ENCODE assay signal across 16 cellular contexts in the genomic region with DNA sequence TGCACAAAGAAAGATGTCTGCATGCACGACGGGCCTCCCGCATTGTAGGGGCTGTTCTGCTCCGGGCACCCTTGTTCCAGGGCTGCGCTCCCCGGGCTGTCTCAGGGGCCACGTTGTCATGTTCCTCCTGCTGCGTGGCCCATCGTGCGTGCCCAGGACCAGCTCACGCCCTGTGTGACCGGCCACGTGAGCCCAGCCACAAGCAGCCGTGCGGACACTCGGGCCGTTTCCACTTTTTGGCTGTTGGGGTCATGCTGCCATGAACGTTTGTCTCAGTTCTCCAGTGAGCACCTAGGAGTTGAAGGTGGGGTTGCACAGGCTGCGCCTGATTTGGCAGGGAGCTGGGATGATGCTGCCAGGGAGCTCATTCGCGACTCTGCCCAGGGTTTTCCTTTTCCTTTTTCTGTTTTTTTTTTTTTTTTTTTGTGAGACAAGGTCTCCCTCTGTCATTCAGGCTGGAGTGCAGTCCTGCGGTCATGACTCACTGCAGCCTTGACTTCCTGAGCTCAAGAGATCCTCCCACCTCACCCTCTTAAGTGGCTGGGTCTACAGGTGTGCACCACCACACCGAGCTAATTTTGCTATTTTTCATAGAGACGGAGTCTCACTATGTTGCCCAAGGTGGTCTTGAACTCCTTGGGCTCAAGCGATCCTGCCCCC. TPM values are rescaled to one million over a fixed set of nuclear protein-coding genes. Genes with fewer than 3 reads are reported as not detected.
A peak's percentile ranks its signal among the peaks of the same experiment; 100 is the strongest.
DNase-seq lines count a peak whose midpoint lies in the region; ATAC-seq, FAIRE-seq and TF ChIP-seq lines count a peak whose summit lies in the region.
"Had no signal": no experiment of that assay in that cellular context is flagged by ENCODE, and none has a peak within 500 bp of the region (broad histone marks: within the 10 kb centered on the region; RNA-seq: fewer than 3 reads in every experiment).

No MANE protein-coding gene starts in this region.

- TF ChIP-seq POLR2A in HepG2 (IDR thresholded peaks at IDR 0.05; ENCODE audit: insufficient read depth in 1 of 2, low read depth in 2 of 2, low read length in 2 of 2) (no peak), right lobe of liver (IDR thresholded peaks at IDR 0.05) (no peak)

- H3K4me2 ChIP-seq in HepG2 (ENCODE audit: low read depth, low read length) (no peak overlapping the region), hepatocyte (no peak overlapping the region)

- H3K4me3 ChIP-seq in HepG2 (replicated peaks in 1 of 3; ENCODE audit: insufficient read depth in 1 of 3, low read depth in 2 of 3, low read length in 3 of 3) (no peak overlapping the region), right lobe of liver (no peak overlapping the region), hepatocyte (no peak overlapping the region)
- H3K4me3 ChIP-seq: heart left ventricle, vagina had no signal

- DNase-seq in HepG2 (ENCODE audit: low spot score) (no peak), right lobe of liver (no peak), hepatocyte (ENCODE audit: low spot score) (no peak), GOT3 (lab: John Stamatoyannopoulos, UW) (no peak), GM19239 (ENCODE audit: insufficient read length, low spot score) (no peak)
- no peak for DNase-seq in NK-92 treated with Interleukin-12 subunit alpha and Interleukin-12 subunit beta, amount 100 ng/mL, for 24 hours (lab: John Stamatoyannopoulos, UW)
- DNase-seq: activated CD4-positive, alpha-beta T cell treated with anti-CD3 and anti-CD28 coated beads for 1 hour; activated naive CD4-positive, alpha-beta T cell treated with Interleukin-2 at 50 U/mL for 16 hours; CD4-positive, CD25-positive, alpha-beta regulatory T cell; heart left ventricle; NCI-H1930; NCI-H524; stimulated activated naive CD8-positive, alpha-beta T cell treated with anti-CD3 and anti-CD28 coated beads, Interleukin-15, amount 100 ng/mL, for 72 hours; T-helper 9 cell had no signal

- TF ChIP-seq CTCF in HepG2 (CRISPR knock-in tag; IDR thresholded peaks at IDR 0.05) (no peak), right lobe of liver (IDR thresholded peaks at IDR 0.05) (no peak), hepatocyte (IDR thresholded peaks at IDR 0.05; ENCODE audit: poor library complexity) (no peak)

- ATAC-seq in HepG2 = no peak
- no peak for ATAC-seq in right lobe of liver
- ATAC-seq: heart left ventricle; stimulated activated naive CD8-positive, alpha-beta T cell treated with anti-CD3 and anti-CD28 coated beads, Interleukin-15, amount 100 ng/mL, for 72 hours had no signal

- H3K9ac ChIP-seq in HepG2 (ENCODE audit: insufficient read depth, low read depth, low read length) = no peak overlapping the region

- H3K4me1 ChIP-seq in HepG2 (ENCODE audit: insufficient read depth, low read length) = peaks cover 68% of the 10 kb centered on the region
- H3K4me1 ChIP-seq in right lobe of liver = peaks cover 0 to 61% (median 20%) of the 10 kb centered on the region in 4 donors
- H3K4me1 ChIP-seq in hepatocyte (ENCODE audit: insufficient read depth) = peaks cover 46% of the 10 kb centered on the region

- H3K27ac ChIP-seq in HepG2 (ENCODE audit: extremely low read length, insufficient read depth, low read length) = peak overlapping the region; percentile 53
- no peak overlapping the region for H3K27ac ChIP-seq in right lobe of liver
- peak overlapping the region; percentile 94 for H3K27ac ChIP-seq in hepatocyte
- H3K27ac ChIP-seq: heart left ventricle, vagina had no signal

- H4K20me1 ChIP-seq in HepG2 (ENCODE audit: insufficient read depth, low read length) = peaks cover 2% of the 10 kb centered on the region; the same call in 1 of the 2 replicates
- peaks cover 5% of the 10 kb centered on the region for H4K20me1 ChIP-seq in hepatocyte (ENCODE audit: insufficient read depth, poor library complexity, severe bottlenecking)

- POLR2A ChIA-PET in HepG2 (lab: Yijun Ruan, JAX) = interaction anchor here (0.7 to 3.5 kb wide), 3 partner anchors 8 to 544 kb away, joined by 3 to 27 read pairs (median 5); a partner anchor contains a TSS

- 94% methylated on average over 25 of the region's 25 CpGs for WGBS in HepG2 (ENCODE audit: low lambda C conversion rate)
- 68% methylated on average over 7 of the region's 25 CpGs for WGBS in right lobe of liver (ENCODE audit: insufficient coverage, low coverage, low lambda C conversion rate, missing lambda C conversion rate)
- WGBS in hepatocyte (ENCODE audit: low lambda C conversion rate, missing lambda C conversion rate) = 97% methylated on average over 25 of the region's 25 CpGs

- H3K27me3 ChIP-seq in HepG2 (ENCODE audit: control insufficient read depth in 1 of 2, insufficient read depth in 2 of 2, low read length in 2 of 2) = no peaks in the 10 kb centered on the region
- no peaks in the 10 kb centered on the region for H3K27me3 ChIP-seq in right lobe of liver
- H3K27me3 ChIP-seq in hepatocyte = no peaks in the 10 kb centered on the region
- H3K27me3 ChIP-seq: heart left ventricle, vagina had no signal

- H3K79me2 ChIP-seq in HepG2 (ENCODE audit: insufficient read depth, low read length) (peaks cover 55% of the 10 kb centered on the region), hepatocyte (peaks cover 57% of the 10 kb centered on the region)

- FAIRE-seq in HepG2 (lab: Jason Lieb, UNC) (no peak), GM19239 (lab: Jason Lieb, UNC) (no peak)
- FAIRE-seq: keratinocyte had no signal

- TF ChIP-seq EP300 in HepG2 (IDR thresholded peaks at IDR 0.05; ENCODE audit: low read depth in 2 of 2, low read length in 2 of 2) (no peak), HepG2 (CRISPR knock-in tag; IDR thresholded peaks at IDR 0.05; ENCODE audit: borderline replicate concordance) (no peak)

- in situ Hi-C loops in HepG2 (cut with HindIII; ENCODE audit: extremely low pct_ligation_motif_present, low pct_unique_long_range_greater_than_20kb) = no loop called here

- H3K9me2 ChIP-seq in hepatocyte (replicated peaks; ENCODE audit: insufficient read depth) = no peaks in the 10 kb centered on the region

- CTCF ChIA-PET in HepG2 (lab: Yijun Ruan, JAX; ENCODE audit: low intra/inter-chr PET ratio, low total read pairs) = no interaction called here

- H3K9me3 ChIP-seq in HepG2 (ENCODE audit: low read length) (no peaks in the 10 kb centered on the region), right lobe of liver (no peaks in the 10 kb centered on the region), hepatocyte (ENCODE audit: low read depth) (no peaks in the 10 kb centered on the region)
- H3K9me3 ChIP-seq: heart left ventricle, vagina had no signal

- no TSS peak for BruUV-seq in HepG2 (replicated peaks; lab: Mats Ljungman, UMichigan)

- no peak for TF ChIP-seq RAD21 in HepG2 (CRISPR knock-in tag; IDR thresholded peaks at IDR 0.05)

- H2AFZ ChIP-seq in HepG2 (ENCODE audit: low read length) (no peak overlapping the region), hepatocyte (no peak overlapping the region)

- H3K36me3 ChIP-seq in HepG2 (replicated peaks in 1 of 2; ENCODE audit: control insufficient read depth in 1 of 2, insufficient read depth in 2 of 2, low read length in 2 of 2) (peaks cover 17 to 28% of the 10 kb centered on the region in 2 experiments; a peak in 3 of 5 replicates), right lobe of liver (peaks cover 0 to 2% (median under 1%) of the 10 kb centered on the region in 4 donors), hepatocyte (replicated peaks; ENCODE audit: insufficient read depth, low read depth) (no peaks in the 10 kb centered on the region)

- intact Hi-C loops in HepG2 (cut with micrococcal nuclease; ENCODE audit: unreplicated experiment) (no loop called here), right lobe of liver (cut with DNase I) (no loop called here)

RNA-seq across cellular contexts. Expression of a gene that starts 17.4 kb away (rescaled TPM):
- total RNA-seq in HepG2 (2016; rRNA removed; fragmentation: Illumina TruSeq; extraction: Trizol) (114 and 151 TPM in 2 replicates), right lobe of liver (10 to 100 TPM; 52.9 to 87.5 (median 58.9) TPM), hepatocyte (80.3 and 103 TPM in 2 replicates)
- total RNA-seq in HepG2 (2016; cell fraction: cytosol; rRNA removed; fragmentation: Illumina TruSeq; extraction: Trizol; ENCODE audit: low read depth) = 28.6 and 35.2 TPM in 2 replicates
- total RNA-seq in HepG2 (2016; cell fraction: insoluble cytoplasmic fraction; rRNA removed; fragmentation: Illumina TruSeq; extraction: Trizol) = 115 and 149 TPM in 2 replicates
- 62.0 and 68.5 TPM in 2 replicates for total RNA-seq in HepG2 (2016; cell fraction: membrane; rRNA removed; fragmentation: Illumina TruSeq; extraction: Trizol)
- total RNA-seq in HepG2 (2016; cell fraction: nucleus; rRNA removed; fragmentation: Illumina TruSeq; extraction: Trizol) = 61.1 and 71.3 TPM in 2 replicates
- polyA plus RNA-seq in HepG2 (2011; rRNA removed) (165 and 184 TPM in 2 replicates), hepatocyte (185 and 192 TPM in 2 replicates)
- polyA plus RNA-seq in HepG2 (2011; cell fraction: cytosol; rRNA removed) = 146 and 162 TPM in 2 replicates
- 215 and 264 TPM in 2 replicates for polyA plus RNA-seq in HepG2 (2011; cell fraction: nucleus; rRNA removed)
- 82.4 and 87.9 TPM in 2 replicates for polyA plus RNA-seq in HepG2 (2012)
- 45.4 and 55.7 TPM in 2 replicates for polyA plus RNA-seq in HepG2 (2016; cell fraction: cytosol; fragmentation: Illumina TruSeq; extraction: Trizol; ENCODE audit: low read depth)
- 135 and 141 TPM in 2 replicates for polyA plus RNA-seq in HepG2 (2016; cell fraction: insoluble cytoplasmic fraction; fragmentation: Illumina TruSeq; extraction: Trizol; ENCODE audit: low read depth)
- 56.2 and 56.5 TPM in 2 replicates for polyA plus RNA-seq in HepG2 (2016; cell fraction: membrane; fragmentation: Illumina TruSeq; extraction: Trizol; ENCODE audit: low read depth)
- polyA plus RNA-seq in HepG2 (2016; cell fraction: nucleus; fragmentation: Illumina TruSeq; extraction: Trizol; ENCODE audit: insufficient read depth, low read depth) = 113 and 114 TPM in 2 replicates
- polyA minus RNA-seq in HepG2 (2011; rRNA and poly(A)+ RNA removed; ENCODE audit: low replicate concordance) = 159 and 241 TPM in 2 replicates
- polyA minus RNA-seq in HepG2 (2011; cell fraction: cytosol; rRNA and poly(A)+ RNA removed) = 48.1 and 61.1 TPM in 2 replicates
- 60.5 and 61.0 TPM in 2 replicates for polyA minus RNA-seq in HepG2 (2011; cell fraction: nucleus; rRNA and poly(A)+ RNA removed)

RNA-seq across cellular contexts. Expression of a gene that starts 39.8 kb away (rescaled TPM):
- total RNA-seq in HepG2 (2016; rRNA removed; fragmentation: Illumina TruSeq; extraction: Trizol) = 11.7 and 15.8 TPM in 2 replicates
- 8.0 and 9.1 TPM in 2 replicates for total RNA-seq in HepG2 (2016; cell fraction: cytosol; rRNA removed; fragmentation: Illumina TruSeq; extraction: Trizol; ENCODE audit: low read depth)
- total RNA-seq in HepG2 (2016; cell fraction: insoluble cytoplasmic fraction; rRNA removed; fragmentation: Illumina TruSeq; extraction: Trizol) = 11.9 and 14.9 TPM in 2 replicates
- 9.8 and 11.8 TPM in 2 replicates for total RNA-seq in HepG2 (2016; cell fraction: membrane; rRNA removed; fragmentation: Illumina TruSeq; extraction: Trizol)
- 6.6 and 7.1 TPM in 2 replicates for total RNA-seq in HepG2 (2016; cell fraction: nucleus; rRNA removed; fragmentation: Illumina TruSeq; extraction: Trizol)
- polyA plus RNA-seq in HepG2 (2011; rRNA removed) = 94.1 and 110 TPM in 2 replicates
- 129 and 137 TPM in 2 replicates for polyA plus RNA-seq in HepG2 (2011; cell fraction: cytosol; rRNA removed)
- polyA plus RNA-seq in HepG2 (2011; cell fraction: nucleus; rRNA removed) = 53.4 and 59.2 TPM in 2 replicates
- polyA plus RNA-seq in HepG2 (2012) = 58.7 and 69.9 TPM in 2 replicates
- 34.3 and 43.0 TPM in 2 replicates for polyA plus RNA-seq in HepG2 (2016; cell fraction: cytosol; fragmentation: Illumina TruSeq; extraction: Trizol; ENCODE audit: low read depth)
- 53.0 and 57.2 TPM in 2 replicates for polyA plus RNA-seq in HepG2 (2016; cell fraction: insoluble cytoplasmic fraction; fragmentation: Illumina TruSeq; extraction: Trizol; ENCODE audit: low read depth)
- polyA plus RNA-seq in HepG2 (2016; cell fraction: membrane; fragmentation: Illumina TruSeq; extraction: Trizol; ENCODE audit: low read depth) = 32.8 and 40.2 TPM in 2 replicates
- polyA plus RNA-seq in HepG2 (2016; cell fraction: nucleus; fragmentation: Illumina TruSeq; extraction: Trizol; ENCODE audit: insufficient read depth, low read depth) = 34.9 and 36.2 TPM in 2 replicates
- polyA minus RNA-seq in HepG2 (2011; rRNA and poly(A)+ RNA removed; ENCODE audit: low replicate concordance) = 37.2 and 51.7 TPM in 2 replicates
- 24.0 and 25.6 TPM in 2 replicates for polyA minus RNA-seq in HepG2 (2011; cell fraction: cytosol; rRNA and poly(A)+ RNA removed)
- 9.0 and 15.4 TPM in 2 replicates for polyA minus RNA-seq in HepG2 (2011; cell fraction: nucleus; rRNA and poly(A)+ RNA removed)
- total RNA-seq in right lobe of liver = 100 to 1,000 TPM in 1 of 6 experiments, 10 to 100 TPM in 5; 16.6 to 137 (median 23.2) TPM
- total RNA-seq in hepatocyte = 24.1 and 30.4 TPM in 2 replicates
- polyA plus RNA-seq in hepatocyte = 116 and 120 TPM in 2 replicates

RNA-seq across cellular contexts. Expression of a gene that starts 53.0 kb away (rescaled TPM):
- 24.6 and 35.1 TPM in 2 replicates for total RNA-seq in HepG2 (2016; rRNA removed; fragmentation: Illumina TruSeq; extraction: Trizol)
- 16.9 and 17.1 TPM in 2 replicates for total RNA-seq in HepG2 (2016; cell fraction: cytosol; rRNA removed; fragmentation: Illumina TruSeq; extraction: Trizol; ENCODE audit: low read depth)
- total RNA-seq in HepG2 (2016; cell fraction: insoluble cytoplasmic fraction; rRNA removed; fragmentation: Illumina TruSeq; extraction: Trizol) = 24.1 and 32.9 TPM in 2 replicates
- total RNA-seq in HepG2 (2016; cell fraction: membrane; rRNA removed; fragmentation: Illumina TruSeq; extraction: Trizol) = 10.3 and 11.2 TPM in 2 replicates
- total RNA-seq in HepG2 (2016; cell fraction: nucleus; rRNA removed; fragmentation: Illumina TruSeq; extraction: Trizol) = 29.9 and 34.8 TPM in 2 replicates
- polyA plus RNA-seq in HepG2 (2011; rRNA removed) = 20.1 and 22.2 TPM in 2 replicates
- 11.2 and 11.3 TPM in 2 replicates for polyA plus RNA-seq in HepG2 (2011; cell fraction: cytosol; rRNA removed)
- 110 and 114 TPM in 2 replicates for polyA plus RNA-seq in HepG2 (2011; cell fraction: nucleus; rRNA removed)
- polyA plus RNA-seq in HepG2 (2012) = 22.7 and 27.0 TPM in 2 replicates
- 3.0 and 3.7 TPM in 2 replicates for polyA plus RNA-seq in HepG2 (2016; cell fraction: cytosol; fragmentation: Illumina TruSeq; extraction: Trizol; ENCODE audit: low read depth)
- 25.7 and 32.8 TPM in 2 replicates for polyA plus RNA-seq in HepG2 (2016; cell fraction: insoluble cytoplasmic fraction; fragmentation: Illumina TruSeq; extraction: Trizol; ENCODE audit: low read depth)
- 4.3 and 6.1 TPM in 2 replicates for polyA plus RNA-seq in HepG2 (2016; cell fraction: membrane; fragmentation: Illumina TruSeq; extraction: Trizol; ENCODE audit: low read depth)
- 70.6 and 74.1 TPM in 2 replicates for polyA plus RNA-seq in HepG2 (2016; cell fraction: nucleus; fragmentation: Illumina TruSeq; extraction: Trizol; ENCODE audit: insufficient read depth, low read depth)
- 9.8 and 26.9 TPM in 2 replicates for polyA minus RNA-seq in HepG2 (2011; rRNA and poly(A)+ RNA removed; ENCODE audit: low replicate concordance)
- 5.9 and 9.7 TPM in 2 replicates for polyA minus RNA-seq in HepG2 (2011; cell fraction: cytosol; rRNA and poly(A)+ RNA removed)
- 27.0 and 37.2 TPM in 2 replicates for polyA minus RNA-seq in HepG2 (2011; cell fraction: nucleus; rRNA and poly(A)+ RNA removed)
- 10 to 100 TPM in 4 of 6 experiments, 1 to 10 TPM in 2; 8.8 to 25.1 (median 12.9) TPM for total RNA-seq in right lobe of liver
- 20.8 and 24.1 TPM in 2 replicates for total RNA-seq in hepatocyte
- polyA plus RNA-seq in hepatocyte = 32.0 and 40.9 TPM in 2 replicates

Comparison
In these comparisons a context has a peak if more than half of its experiments do, and no peak if none do; other contexts are left out.
1. H3K27ac ChIP-seq: peak in HepG2 (single experiment) and hepatocyte (single experiment); none in right lobe of liver (0 of 3).